In the genomic region with DNA sequence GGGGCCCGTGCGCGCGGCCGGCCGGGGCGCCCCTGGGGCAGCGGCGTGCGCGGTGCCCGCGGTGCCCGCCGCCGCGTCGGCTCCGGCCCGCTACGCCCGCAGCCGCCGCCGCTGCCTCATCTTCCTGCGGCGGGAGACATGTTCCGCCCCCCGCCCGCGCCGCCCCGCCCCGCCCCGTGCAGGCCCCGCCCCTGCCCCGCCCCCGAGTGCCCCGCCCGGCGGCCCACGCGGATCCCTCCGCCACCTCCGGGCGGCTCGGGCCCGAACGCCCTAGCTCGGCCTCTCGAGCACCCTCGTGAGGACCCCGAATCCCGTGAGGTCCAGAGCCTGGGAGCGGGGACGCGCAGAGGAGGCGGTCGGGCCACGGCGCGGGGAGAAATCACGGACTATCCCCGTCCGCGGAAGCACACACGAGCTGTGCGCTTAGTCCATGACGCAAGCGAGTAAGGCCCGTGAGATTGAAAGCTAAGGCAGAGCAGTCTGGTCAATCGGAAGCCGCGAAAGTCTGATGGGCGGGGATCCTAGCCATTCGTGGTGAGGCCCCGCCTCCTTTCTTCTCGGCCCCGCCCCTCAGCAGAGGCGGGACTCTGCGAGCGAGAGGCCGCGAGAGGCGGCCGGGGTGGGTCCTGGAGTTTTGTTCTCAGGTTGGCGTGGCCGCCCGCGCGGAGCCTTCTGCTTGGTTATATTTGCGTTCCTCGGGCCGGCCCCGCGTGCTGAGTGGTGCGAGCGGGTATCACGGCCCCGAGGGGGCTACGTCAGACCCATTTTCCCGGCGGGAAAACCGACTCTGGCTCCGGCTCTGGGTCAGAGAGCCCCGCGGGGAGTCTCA, we compare ENCODE assay signal across 1 cellular context.
TF ChIP-seq lines count a peak whose summit lies in the region.

Gene TCF3 (minus strand): TSS at position 145 of the 829 bp plus-strand sequence. CDS start 2,367 bp downstream, outside the sequence.

TF ChIP-seq in K562, 482 proteins besides CTCF, POLR2A, EP300 and RAD21 (continued from another document and continues in another):
- TF ChIP-seq ARNT (IDR thresholded peaks at IDR 0.05) = peak in 1 of 2 experiments; percentile 9; a peak in 1 of 4 replicates
- TF ChIP-seq MCM5 (IDR thresholded peaks at IDR 0.05; ENCODE audit: low read depth) = no peak
- TF ChIP-seq DDX20 (tag; IDR thresholded peaks at IDR 0.05; ENCODE audit: low read depth) = no peak
- peak; percentile 66 for TF ChIP-seq BRD9 (IDR thresholded peaks at IDR 0.05; ENCODE audit: low read depth, partially characterized antibody)
- TF ChIP-seq PHF21A (IDR thresholded peaks at IDR 0.05; ENCODE audit: borderline replicate concordance, low read depth) = 0 out of 2 replicates have a peak, but pooled peaks have one; percentile 57
- TF ChIP-seq FOXK1 (CRISPR knock-in tag; IDR thresholded peaks at IDR 0.05; ENCODE audit: borderline replicate concordance) = no peak
- no peak for TF ChIP-seq THAP12 (CRISPR knock-in tag; IDR thresholded peaks at IDR 0.05)
- no peak for TF ChIP-seq KDM4B (IDR thresholded peaks at IDR 0.05; ENCODE audit: borderline replicate concordance in 2 of 2, low read depth in 1 of 2)
- TF ChIP-seq NONO (IDR thresholded peaks at IDR 0.05; ENCODE audit: low read depth in 2 of 2, low read length in 1 of 2) = peak in 1 of 2 experiments; percentile 75; a peak in 1 of 4 replicates
- TF ChIP-seq E2F3 (CRISPR knock-in tag; IDR thresholded peaks at IDR 0.05) = peak; percentile 55
- TF ChIP-seq TBL1XR1 (IDR thresholded peaks at IDR 0.05; ENCODE audit: low read length in 2 of 2) = no peak
- TF ChIP-seq SP1 (CRISPR knock-in tag; IDR thresholded peaks at IDR 0.05) = peak; percentile 100
- no peak for TF ChIP-seq BCL6 (CRISPR knock-in tag; IDR thresholded peaks at IDR 0.05)
- 0 out of 2 replicates have a peak, but pooled peaks have one; percentile 20 for TF ChIP-seq ZNF41 (CRISPR knock-in tag; conservative IDR thresholded peaks at IDR 0.05)
- TF ChIP-seq CHD4 (IDR thresholded peaks at IDR 0.05; ENCODE audit: insufficient read depth, insufficient replicate concordance, low read depth, low read length, poor library complexity, severe bottlenecking) = no peak
- TF ChIP-seq HDAC2 (IDR thresholded peaks at IDR 0.05) = peak; percentile 89
- TF ChIP-seq, protein P1, sequence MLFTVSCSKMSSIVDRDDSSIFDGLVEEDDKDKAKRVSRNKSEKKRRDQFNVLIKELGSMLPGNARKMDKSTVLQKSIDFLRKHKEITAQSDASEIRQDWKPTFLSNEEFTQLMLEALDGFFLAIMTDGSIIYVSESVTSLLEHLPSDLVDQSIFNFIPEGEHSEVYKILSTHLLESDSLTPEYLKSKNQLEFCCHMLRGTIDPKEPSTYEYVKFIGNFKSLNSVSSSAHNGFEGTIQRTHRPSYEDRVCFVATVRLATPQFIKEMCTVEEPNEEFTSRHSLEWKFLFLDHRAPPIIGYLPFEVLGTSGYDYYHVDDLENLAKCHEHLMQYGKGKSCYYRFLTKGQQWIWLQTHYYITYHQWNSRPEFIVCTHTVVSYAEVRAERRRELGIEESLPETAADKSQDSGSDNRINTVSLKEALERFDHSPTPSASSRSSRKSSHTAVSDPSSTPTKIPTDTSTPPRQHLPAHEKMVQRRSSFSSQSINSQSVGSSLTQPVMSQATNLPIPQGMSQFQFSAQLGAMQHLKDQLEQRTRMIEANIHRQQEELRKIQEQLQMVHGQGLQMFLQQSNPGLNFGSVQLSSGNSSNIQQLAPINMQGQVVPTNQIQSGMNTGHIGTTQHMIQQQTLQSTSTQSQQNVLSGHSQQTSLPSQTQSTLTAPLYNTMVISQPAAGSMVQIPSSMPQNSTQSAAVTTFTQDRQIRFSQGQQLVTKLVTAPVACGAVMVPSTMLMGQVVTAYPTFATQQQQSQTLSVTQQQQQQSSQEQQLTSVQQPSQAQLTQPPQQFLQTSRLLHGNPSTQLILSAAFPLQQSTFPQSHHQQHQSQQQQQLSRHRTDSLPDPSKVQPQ (CRISPR knock-in tag; IDR thresholded peaks at IDR 0.05; ENCODE audit: borderline replicate concordance) = no peak
- TF ChIP-seq SIN3A (IDR thresholded peaks at IDR 0.05; ENCODE audit: borderline replicate concordance in 2 of 2, control insufficient read depth in 1 of 2, low read depth in 2 of 2, low read length in 2 of 2) = no peak
- TF ChIP-seq ZFP91 (CRISPR knock-in tag; IDR thresholded peaks at IDR 0.05) = no peak
- TF ChIP-seq, protein P2, sequence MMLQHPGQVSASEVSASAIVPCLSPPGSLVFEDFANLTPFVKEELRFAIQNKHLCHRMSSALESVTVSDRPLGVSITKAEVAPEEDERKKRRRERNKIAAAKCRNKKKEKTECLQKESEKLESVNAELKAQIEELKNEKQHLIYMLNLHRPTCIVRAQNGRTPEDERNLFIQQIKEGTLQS (IDR thresholded peaks at IDR 0.05) = peak; percentile 100
- TF ChIP-seq, protein P2 (CRISPR knock-in tag; conservative IDR thresholded peaks at IDR 0.05) = peak; percentile 95
- no peak for TF ChIP-seq MBD1 (CRISPR knock-in tag; IDR thresholded peaks at IDR 0.05)
- no peak for TF ChIP-seq SRSF7 (optimal IDR thresholded peaks at IDR 0.05; ENCODE audit: low read depth, low read length)
- TF ChIP-seq E2F4 (CRISPR knock-in tag; IDR thresholded peaks at IDR 0.05; ENCODE audit: low read depth) = no peak
- no peak for TF ChIP-seq DEAF1 (CRISPR knock-in tag; IDR thresholded peaks at IDR 0.05)
- no peak for TF ChIP-seq CREB5 (CRISPR knock-in tag; IDR thresholded peaks at IDR 0.05)
- TF ChIP-seq ZNF785 (CRISPR knock-in tag; IDR thresholded peaks at IDR 0.05) = no peak
- TF ChIP-seq ZNF449 (CRISPR knock-in tag; IDR thresholded peaks at IDR 0.05) = no peak
- no peak for TF ChIP-seq SAP30 (IDR thresholded peaks at IDR 0.05; ENCODE audit: borderline replicate concordance, insufficient read depth, low read depth, low read length, poor library complexity, severe bottlenecking)
- peak; percentile 80 for TF ChIP-seq ZFX (CRISPR knock-in tag; IDR thresholded peaks at IDR 0.05)
- no peak for TF ChIP-seq RBM14 (IDR thresholded peaks at IDR 0.05; ENCODE audit: borderline replicate concordance, insufficient read depth, low read depth, low read length)
- TF ChIP-seq TAF9B (IDR thresholded peaks at IDR 0.05; ENCODE audit: partially characterized antibody) = peak; percentile 91
- TF ChIP-seq MAX (CRISPR knock-in tag; IDR thresholded peaks at IDR 0.05) = peak; percentile 62
- no peak for TF ChIP-seq ZNF444 (CRISPR knock-in tag; IDR thresholded peaks at IDR 0.05)
- no peak for TF ChIP-seq CBX3 (IDR thresholded peaks at IDR 0.05; ENCODE audit: borderline replicate concordance in 1 of 2, low read length in 2 of 2)
- 0 out of 2 replicates have a peak, but pooled peaks have one; percentile 52 for TF ChIP-seq XRCC5 (IDR thresholded peaks at IDR 0.05; ENCODE audit: low read depth, low read length)
- peak; percentile 86; the same call in 1 of the 2 replicates for TF ChIP-seq HLTF (IDR thresholded peaks at IDR 0.05)
- 0 out of 2 replicates have a peak, but pooled peaks have one; percentile 9 for TF ChIP-seq ZBTB26 (CRISPR knock-in tag; IDR thresholded peaks at IDR 0.05)
- peak; percentile 82 for TF ChIP-seq FOSL1 (tag; conservative IDR thresholded peaks at IDR 0.05)
